In the genomic region with DNA sequence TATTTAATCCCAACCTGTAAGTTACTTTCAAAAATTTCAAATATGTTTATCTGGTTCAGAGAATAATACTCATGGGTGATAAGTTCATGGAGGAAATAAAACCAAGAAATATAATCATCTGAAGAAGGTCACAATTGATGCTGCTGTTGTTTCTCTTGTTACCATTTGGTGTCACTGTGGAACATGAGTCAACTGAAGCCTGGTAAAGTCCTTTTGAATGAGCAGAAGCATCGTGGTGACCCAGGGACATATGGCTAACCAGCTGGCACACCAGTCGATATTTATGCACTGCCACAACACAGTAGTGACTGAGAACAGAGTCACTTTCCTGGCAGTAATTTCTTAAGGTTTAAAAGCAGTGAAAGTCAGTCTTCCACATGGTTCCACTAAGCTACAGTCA, we compare ENCODE assay signal across 14 cellular contexts.
DNase-seq lines count a peak whose midpoint lies in the region; TF ChIP-seq lines count a peak whose summit lies in the region.
"Had no signal": no experiment of that assay in that cellular context is flagged by ENCODE, and none has a peak within 500 bp of the region (broad histone marks: within the 10 kb centered on the region; RNA-seq: fewer than 3 reads in every experiment).

No MANE protein-coding gene starts in this region.

- H3K27me3 Mint-ChIP-seq in progenitor cell of endocrine pancreas = no peaks in the 10 kb centered on the region

- H3K36me3 ChIP-seq in brain microvascular endothelial cell (replicated peaks) = no peaks in the 10 kb centered on the region
- H3K36me3 ChIP-seq: prostate gland, suprapubic skin had no signal

- no peak overlapping the region for H3K4me3 ChIP-seq in NB4 (ENCODE audit: low read depth, low read length)
- no peak overlapping the region for H3K4me3 ChIP-seq in brain microvascular endothelial cell (ENCODE audit: low read depth, low read length)
- H3K4me3 ChIP-seq: prostate gland, suprapubic skin had no signal

- DNase-seq in NCI-H524 (lab: John Stamatoyannopoulos, UW) (peak; percentile 18 to 74), NCI-H524 treated with DMSO at 0.1 percent for 48 hours (lab: John Stamatoyannopoulos, UW) (no peak), NB4 (ENCODE audit: low read depth) (peak; percentile 20), brain microvascular endothelial cell (no peak), progenitor cell of endocrine pancreas (ENCODE audit: low spot score, unreplicated experiment) (no peak), SHP77 treated with DMSO at 0.1 percent for 48 hours (lab: John Stamatoyannopoulos, UW) (no peak)
- DNase-seq in effector CD8-positive, alpha-beta T cell (lab: John Stamatoyannopoulos, UW) = no peak
- no peak for DNase-seq in activated CD4-positive, alpha-beta T cell treated with anti-CD3 and anti-CD28 coated beads, Interleukin-2, amount 50 U/mL, for 48 hours
- DNase-seq: cortex of kidney, head of caudate nucleus, NCI-H774 had no signal

- H3K4me3 Mint-ChIP-seq in progenitor cell of endocrine pancreas (ENCODE audit: low read depth) = no peak overlapping the region

- no peaks in the 10 kb centered on the region for H3K27me3 ChIP-seq in brain microvascular endothelial cell (replicated peaks)
- H3K27me3 ChIP-seq: suprapubic skin had no signal

- peak; percentile 19 for TF ChIP-seq CTCF in NB4 (IDR thresholded peaks at IDR 0.05; ENCODE audit: low read depth, low read length)
- TF ChIP-seq CTCF in brain microvascular endothelial cell (IDR thresholded peaks at IDR 0.05; ENCODE audit: low read depth, low read length, missing control alignments) = peak; percentile 13
- TF ChIP-seq CTCF in progenitor cell of endocrine pancreas (IDR thresholded peaks at IDR 0.05; ENCODE audit: unreplicated experiment) = peak; percentile 11

- no peak overlapping the region for H3K27ac ChIP-seq in brain microvascular endothelial cell
- H3K27ac ChIP-seq: prostate gland, suprapubic skin had no signal

- peaks cover 1% of the 10 kb centered on the region for H3K36me3 Mint-ChIP-seq in progenitor cell of endocrine pancreas (ENCODE audit: insufficient read depth)
- H3K36me3 Mint-ChIP-seq: activated naive CD4-positive, alpha-beta T cell treated with anti-CD3 and anti-CD28 coated beads, Interleukin-2, amount 50 U/mL, for 72 hours had no signal

- H3K27ac Mint-ChIP-seq in progenitor cell of endocrine pancreas = no peak overlapping the region
- H3K27ac Mint-ChIP-seq: activated naive CD4-positive, alpha-beta T cell treated with anti-CD3 and anti-CD28 coated beads, Interleukin-2, amount 50 U/mL, for 72 hours had no signal

- in situ Hi-C loops in brain microvascular endothelial cell (cut with HindIII; ENCODE audit: low pct_ligation_motif_present, low sequenced_read_pairs) = no loop called here

- peaks cover 2% of the 10 kb centered on the region for H3K4me1 Mint-ChIP-seq in progenitor cell of endocrine pancreas (ENCODE audit: low read depth)

- no peak for TF ChIP-seq POLR2A in NB4 (IDR thresholded peaks at IDR 0.05; ENCODE audit: extremely low read depth, insufficient read length)

- peaks cover 14% of the 10 kb centered on the region for H3K9me3 Mint-ChIP-seq in progenitor cell of endocrine pancreas (ENCODE audit: low read depth)

Comparison
In these comparisons a context has a peak if more than half of its experiments do, and no peak if none do; other contexts are left out.
1. DNase-seq: peak in NCI-H524 (2 of 2) and NB4 (single experiment); none in NCI-H524 treated with DMSO at 0.1 percent for 48 hours (single experiment), brain microvascular endothelial cell (single experiment), progenitor cell of endocrine pancreas (single experiment), effector CD8-positive, alpha-beta T cell (single experiment), activated CD4-positive, alpha-beta T cell treated with anti-CD3 and anti-CD28 coated beads, Interleukin-2, amount 50 U/mL, for 48 hours (0 of 2) and SHP77 treated with DMSO at 0.1 percent for 48 hours (single experiment).
2. Peak in every context shown above with its lines, with median percentiles within 50 percentile points of each other: CTCF ChIP-seq.